In genomic region chr15:84919268-84919667, GRCh38 we compare ENCODE assay signal across 34 cellular contexts. TPM values are rescaled to one million over a fixed set of nuclear protein-coding genes. Genes with fewer than 3 reads are reported as not detected.
"Had no signal": no experiment of that assay in that cellular context is flagged by ENCODE, and none has a peak within 500 bp of the region (broad histone marks: within the 10 kb centered on the region; RNA-seq: fewer than 3 reads in every experiment).

No MANE protein-coding gene starts in this region.

- FAIRE-seq: TTC549 had no signal

- H3K36me3 ChIP-seq: brain microvascular endothelial cell, cardiac muscle cell, MG63, SJCRH30 had no signal

- ATAC-seq: activated CD8-positive, alpha-beta memory T cell treated with anti-CD3 and anti-CD28 coated beads, Interleukin-2, amount 10 ng/mL, durations not matched to agents 7 days and 5 days; activated naive CD4-positive, alpha-beta T cell treated with anti-CD3 and anti-CD28 coated beads, Interleukin-2, amount 50 U/mL, for 72 hours; activated naive CD8-positive, alpha-beta T cell treated with anti-CD3 and anti-CD28 coated beads, Interleukin-2, amount 50 U/mL, for 24 hours; Panc1; T-cell had no signal

- H3K27me3 ChIP-seq: brain microvascular endothelial cell, cardiac muscle cell, MG63, SJCRH30 had no signal

- DNase-seq: activated B cell treated with CpG ODN at 0.5 μM for 24 hours; activated CD4-positive, alpha-beta T cell treated with anti-CD3 and anti-CD28 coated beads for 1 hour; activated CD4-positive, alpha-beta T cell treated with anti-CD3 and anti-CD28 coated beads, Interleukin-2, amount 10 ng/mL, durations not matched to agents 24 days and 14 days; activated CD4-positive, alpha-beta T cell treated with anti-CD3 and anti-CD28 coated beads, Interleukin-2, amount 50 U/mL, for 48 hours; activated CD8-positive, alpha-beta memory T cell treated with anti-CD3 and anti-CD28 coated beads, Interleukin-2, amount 10 ng/mL, durations not matched to agents 7 days and 5 days; activated effector memory CD4-positive, alpha-beta T cell treated with anti-CD3 and anti-CD28 coated beads, Interleukin-2, amount 50 U/mL, for 16 hours; activated naive CD4-positive, alpha-beta T cell treated with Interleukin-2 at 50 U/mL for 16 hours; activated naive CD8-positive, alpha-beta T cell treated with anti-CD3 and anti-CD28 coated beads, Interleukin-2, amount 50 U/mL, for 24 hours; activated T-cell treated with anti-CD3 and anti-CD28 coated beads, Interleukin-2, amount 50 U/mL, for 24 hours; amygdala; brain microvascular endothelial cell; cerebellar nuclear complex; MG63; MV-4-11; NCI-H1092 treated with DMSO at 0.1 percent for 48 hours; NCI-H1417 treated with DMSO at 0.1 percent for 48 hours; NCI-H1694; NCI-H2029; NCI-H2107; NCI-H510A treated with DMSO at 0.1 percent for 48 hours; NCI-H69; NK-92 treated with Interleukin-12 subunit alpha and Interleukin-12 subunit beta, amount 100 ng/mL, for 24 hours; OCI-M1; Right ventricle myocardium superior; SJCRH30; T-cell; T-helper 2 cell; T1000 had no signal

- H3K4me3 ChIP-seq: cardiac muscle cell, MG63, SJCRH30 had no signal

- H3K9me3 ChIP-seq: MG63, SJCRH30 had no signal

- H3K27ac ChIP-seq: brain microvascular endothelial cell, cardiac muscle cell, RWPE1, SJCRH30 had no signal

RNA-seq across cellular contexts. Expression of gene SLC28A1, which starts 34.8 kb away (rescaled TPM):
- total RNA-seq: activated B cell treated with CpG ODN at 0.5 μM for 24 hours; activated CD4-positive, alpha-beta T cell treated with anti-CD3 and anti-CD28 coated beads, Interleukin-2, amount 10 ng/mL, durations not matched to agents 24 days and 14 days; activated CD8-positive, alpha-beta memory T cell treated with anti-CD3 and anti-CD28 coated beads, Interleukin-2, amount 10 ng/mL, durations not matched to agents 7 days and 5 days; activated T-helper 1 cell treated with anti-CD3 and anti-CD28 coated beads, Interleukin-12 subunit alpha, Interleukin-12 subunit beta, Interleukin-2, Interleukin-4 antibody, amounts not matched to agents 30 ng/mL and 10 ng/mL and 1 ng/mL, durations not matched to agents 14 hours and 24 hours and 36 hours; SJCRH30; T-cell had no signal
